In genomic region chr9:100170085-100170484, GRCh38 we compare ENCODE assay signal across 11 cellular contexts.
"Had no signal": no experiment of that assay in that cellular context is flagged by ENCODE, and none has a peak within 500 bp of the region (broad histone marks: within the 10 kb centered on the region; RNA-seq: fewer than 3 reads in every experiment).

No MANE protein-coding gene starts in this region.

- H3K4me3 ChIP-seq: ascending aorta, heart left ventricle had no signal

- DNase-seq: activated CD4-positive, alpha-beta memory T cell treated with anti-CD3 and anti-CD28 coated beads, Interleukin-2, amount 10 ng/mL, durations not matched to agents 7 days and 5 days; activated T-cell treated with anti-CD3 and anti-CD28 coated beads, Interleukin-2, amount 50 U/mL, for 48 hours; central memory CD4-positive, alpha-beta T cell; effector memory CD8-positive, alpha-beta T cell; heart left ventricle; islet precursor cell; nephron progenitor cell; stimulated activated naive CD4-positive, alpha-beta T cell treated with Interleukin-2 at 50 U/mL for 16 hours; T-helper 9 cell; trophoblast cell had no signal
